ENCODE assay signal across 8 cellular contexts in the genomic region with DNA sequence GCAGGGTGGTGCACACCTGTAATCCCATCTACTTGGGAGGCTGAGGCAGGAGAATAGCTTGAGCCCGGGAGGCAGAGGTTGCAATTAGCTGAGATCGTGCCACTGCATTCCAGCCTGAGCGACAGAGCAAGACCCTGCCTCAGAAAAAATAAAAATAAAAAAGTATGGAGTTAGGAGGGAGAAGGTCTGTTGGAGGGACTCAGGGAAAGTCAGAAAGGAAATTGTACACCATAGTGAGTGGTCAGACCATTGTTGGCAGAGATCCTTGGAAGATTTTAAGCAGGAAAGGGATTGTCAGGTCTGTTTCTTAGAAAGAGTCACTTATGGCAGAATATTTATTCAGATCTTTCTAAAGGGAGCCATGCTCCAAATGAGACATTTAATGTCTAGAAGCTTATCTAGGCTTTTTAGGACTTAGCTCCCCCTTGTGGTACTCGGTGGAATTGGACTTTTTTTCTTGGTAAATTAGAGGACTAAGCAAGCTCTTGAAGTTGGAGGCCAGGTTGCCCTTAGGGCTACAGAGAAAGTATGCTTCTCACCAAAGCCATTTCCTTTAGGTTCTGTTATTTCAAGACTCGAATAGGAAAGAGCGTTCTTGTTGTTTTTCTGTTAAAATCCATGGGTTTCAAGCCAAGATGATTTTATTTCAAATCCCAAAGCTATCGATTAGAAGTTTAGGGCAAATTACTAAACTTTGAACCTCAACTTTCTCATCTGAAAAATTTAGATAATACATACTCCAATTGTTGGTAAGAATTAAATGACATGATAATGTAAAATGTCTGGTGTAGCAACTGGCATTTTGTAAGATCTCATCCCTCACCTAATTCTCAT. TPM values are rescaled to one million over a fixed set of nuclear protein-coding genes. Genes with fewer than 3 reads are reported as not detected.
DNase-seq lines count a peak whose midpoint lies in the region; ATAC-seq and TF ChIP-seq lines count a peak whose summit lies in the region.

No MANE protein-coding gene starts in this region.

- peaks cover 79% of the 10 kb centered on the region for H3K36me3 ChIP-seq in endodermal cell (ENCODE audit: control insufficient read depth, insufficient read depth, low read length)
- peaks cover 11 to 24% of the 10 kb centered on the region in 2 donors for H3K36me3 ChIP-seq in thyroid gland

- CTCF ChIA-PET in activated CD4-positive, alpha-beta T cell treated with anti-CD3 and anti-CD28 coated beads, Interleukin-2, amount 10 ng/mL, durations not matched to agents 7 days and 5 days (lab: Charles Lee), result interaction anchor here (0.6 to 1.7 kb wide), 15 partner anchors 9 to 933 kb away, joined by 3 to 12 read pairs (median 4); partner anchors contain the start of genes AIDA and BROX

- peaks cover 15% of the 10 kb centered on the region for H3K4me1 Mint-ChIP-seq in activated CD4-positive, alpha-beta T cell treated with anti-CD3 and anti-CD28 coated beads, Interleukin-2, amount 10 ng/mL, durations not matched to agents 7 days and 5 days
- H3K4me1 Mint-ChIP-seq in endodermal cell, result no peaks in the 10 kb centered on the region

- no peaks in the 10 kb centered on the region for H3K27me3 Mint-ChIP-seq in activated CD4-positive, alpha-beta T cell treated with anti-CD3 and anti-CD28 coated beads, Interleukin-2, amount 10 ng/mL, durations not matched to agents 7 days and 5 days
- no peaks in the 10 kb centered on the region for H3K27me3 Mint-ChIP-seq in endodermal cell (ENCODE audit: insufficient read depth)

- no peak for TF ChIP-seq POLR2A in thyroid gland (IDR thresholded peaks at IDR 0.05)

- H3K27ac ChIP-seq in endodermal cell (ENCODE audit: low read depth, low read length) (no peak overlapping the region), thyroid gland (no peak overlapping the region)

- ATAC-seq in GM19452 (IDR thresholded peaks at IDR 0.05; ENCODE audit: unreplicated experiment), result peak; percentile 89
- ATAC-seq in HG03571 (IDR thresholded peaks at IDR 0.05; ENCODE audit: unreplicated experiment), result peak; percentile 74

- H3K9ac ChIP-seq in endodermal cell (ENCODE audit: extremely low read depth, low read length, poor library complexity, severe bottlenecking), result no peak overlapping the region

- H3K4me1 ChIP-seq in endodermal cell (ENCODE audit: control insufficient read depth, insufficient read depth, low read length) (no peaks in the 10 kb centered on the region), thyroid gland (no peaks in the 10 kb centered on the region)

- WGBS in endodermal cell (ENCODE audit: insufficient coverage in 1 of 2, insufficient read length in 1 of 2), 2 experiments, result 54 to 86% methylated on average over 1 to 7 of the region's 7 CpGs
- WGBS in thyroid gland, 2 donors, result 38 to 44% methylated on average over 7 of the region's 7 CpGs

- TF ChIP-seq CTCF in endodermal cell (conservative IDR thresholded peaks at IDR 0.05) (peak; percentile 90), thyroid gland (IDR thresholded peaks at IDR 0.05) (peak; percentile 84 to 86 (median 85))

- DNase-seq in COLO829 (ENCODE audit: low spot score) (peak; percentile 88), NCI-H526 treated with DMSO at 0.1 percent for 48 hours (lab: John Stamatoyannopoulos, UW) (peak; percentile 48), endodermal cell (peak; percentile 83), midbrain (lab: John Stamatoyannopoulos, UW) (peak; percentile 90), thyroid gland (peak; percentile 53 to 60)
- DNase-seq in activated CD4-positive, alpha-beta T cell treated with anti-CD3 and anti-CD28 coated beads, Interleukin-2, amount 10 ng/mL, durations not matched to agents 7 days and 5 days, result peak; percentile 88

- H3K9me3 ChIP-seq in endodermal cell (ENCODE audit: control insufficient read depth, low read length) (no peaks in the 10 kb centered on the region), thyroid gland (no peaks in the 10 kb centered on the region)

- H3K4me3 Mint-ChIP-seq in activated CD4-positive, alpha-beta T cell treated with anti-CD3 and anti-CD28 coated beads, Interleukin-2, amount 10 ng/mL, durations not matched to agents 7 days and 5 days, result no peak overlapping the region
- H3K4me3 Mint-ChIP-seq in endodermal cell, result no peak overlapping the region

- H3K36me3 Mint-ChIP-seq in activated CD4-positive, alpha-beta T cell treated with anti-CD3 and anti-CD28 coated beads, Interleukin-2, amount 10 ng/mL, durations not matched to agents 7 days and 5 days (ENCODE audit: low read depth), result peaks cover 38% of the 10 kb centered on the region
- H3K36me3 Mint-ChIP-seq in endodermal cell (ENCODE audit: low read depth), result peaks cover 64% of the 10 kb centered on the region

- no peaks in the 10 kb centered on the region for H3K9me3 Mint-ChIP-seq in activated CD4-positive, alpha-beta T cell treated with anti-CD3 and anti-CD28 coated beads, Interleukin-2, amount 10 ng/mL, durations not matched to agents 7 days and 5 days
- no peaks in the 10 kb centered on the region for H3K9me3 Mint-ChIP-seq in endodermal cell

- peak overlapping the region; percentile 70 for H3K27ac Mint-ChIP-seq in activated CD4-positive, alpha-beta T cell treated with anti-CD3 and anti-CD28 coated beads, Interleukin-2, amount 10 ng/mL, durations not matched to agents 7 days and 5 days
- no peak overlapping the region for H3K27ac Mint-ChIP-seq in endodermal cell

- POLR2A ChIA-PET in activated CD4-positive, alpha-beta T cell treated with anti-CD3 and anti-CD28 coated beads, Interleukin-2, amount 10 ng/mL, durations not matched to agents 7 days and 5 days (lab: Charles Lee), result no interaction called here

- intact Hi-C loops in thyroid gland (cut with DNase I), result loop anchor here (5.0 kb wide), 1 partner anchor 172 kb away; no protein-coding TSS in a partner anchor

- no peak overlapping the region for H3K4me3 ChIP-seq in endodermal cell (ENCODE audit: low read length)
- H3K4me3 ChIP-seq in thyroid gland (replicated peaks in 1 of 3), result no peak overlapping the region

- H3K27me3 ChIP-seq in endodermal cell (ENCODE audit: control insufficient read depth, insufficient read depth, low read length, poor library complexity, severe bottlenecking) (no peaks in the 10 kb centered on the region), thyroid gland (no peaks in the 10 kb centered on the region)

RNA-seq across cellular contexts. Expression of gene MIA3, which starts 16.5 kb away (rescaled TPM):
- 10 to 100 TPM; 51.1 to 67.9 TPM for total RNA-seq in activated CD4-positive, alpha-beta T cell treated with anti-CD3 and anti-CD28 coated beads, Interleukin-2, amount 10 ng/mL, durations not matched to agents 7 days and 5 days
- 10 to 100 TPM; 69.9 to 76.8 TPM for total RNA-seq in endodermal cell
- polyA plus RNA-seq in endodermal cell (2013, experiment 1 of 2), result 48.0 TPM
- 47.7 TPM for polyA plus RNA-seq in endodermal cell (2013, experiment 2 of 2)
- total RNA-seq in thyroid gland, result 10 to 100 TPM; 58.0 to 96.3 (median 70.0) TPM

RNA-seq across cellular contexts. Expression of gene TAF1A, which starts 44.7 kb away (rescaled TPM):
- 10 to 100 TPM in 1 of 2 experiments, 1 to 10 TPM in 1; 10.0 to 10.6 TPM for total RNA-seq in activated CD4-positive, alpha-beta T cell treated with anti-CD3 and anti-CD28 coated beads, Interleukin-2, amount 10 ng/mL, durations not matched to agents 7 days and 5 days
- total RNA-seq in endodermal cell, result 10 to 100 TPM; 16.2 to 24.9 TPM
- 22.9 TPM for polyA plus RNA-seq in endodermal cell (2013, experiment 1 of 2)
- polyA plus RNA-seq in endodermal cell (2013, experiment 2 of 2), result 20.2 TPM
- total RNA-seq in thyroid gland, result 10 to 100 TPM in 3 of 4 donors, 1 to 10 TPM in 1; 7.4 to 18.4 (median 15.0) TPM
